Comparison of ENCODE assay signal across 25 cellular contexts in the genomic region with DNA sequence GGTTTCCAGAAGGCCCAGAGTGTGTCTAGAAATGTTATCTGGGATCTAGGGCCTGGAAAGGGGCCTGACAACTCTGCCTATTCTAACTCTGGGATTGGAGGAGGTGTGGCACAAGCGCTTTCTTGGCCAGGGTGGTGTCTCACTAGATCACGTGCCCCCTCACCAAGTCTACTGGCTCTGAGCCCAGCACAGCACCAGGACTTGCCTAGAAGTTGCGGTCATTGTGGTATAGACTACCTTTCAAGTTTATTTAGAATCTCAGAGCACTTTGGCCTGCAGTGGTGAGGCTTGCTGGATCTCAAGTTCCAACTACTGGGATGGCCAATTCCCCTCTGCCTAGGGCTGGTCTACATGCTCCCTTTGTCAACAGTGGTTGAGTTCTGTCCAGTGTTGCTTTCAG.
"Had no signal": no experiment of that assay in that cellular context is flagged by ENCODE, and none has a peak within 500 bp of the region (broad histone marks: within the 10 kb centered on the region; RNA-seq: fewer than 3 reads in every experiment).

No MANE protein-coding gene starts in this region.

- ATAC-seq: activated CD4-positive, CD25-positive, alpha-beta regulatory T cell treated with anti-CD3 and anti-CD28 coated beads, Interleukin-2, amount 50 U/mL, for 24 hours; activated CD8-positive, alpha-beta T cell treated with anti-CD3 and anti-CD28 coated beads for 36 hours; activated T-cell treated with anti-CD3 and anti-CD28 coated beads, Interleukin-2, amount 50 U/mL, for 4 hours; activated T-helper 17 cell treated with anti-CD3 and anti-CD28 coated beads, Interleukin-2, amount 50 U/mL, for 72 hours; body of pancreas had no signal

- H3K4me1 ChIP-seq: body of pancreas, colonic mucosa had no signal

- DNase-seq: activated B cell treated with CpG ODN at 0.5 μM for 24 hours; activated CD4-positive, alpha-beta T cell treated with anti-CD3 and anti-CD28 coated beads for 48 hours; activated CD4-positive, alpha-beta T cell treated with anti-CD3 and anti-CD28 coated beads, Interleukin-2, amount 50 U/mL, for 1 hour; activated CD4-positive, alpha-beta T cell treated with anti-CD3 and anti-CD28 coated beads, Interleukin-2, amount 50 U/mL, for 48 hours; activated CD8-positive, alpha-beta memory T cell treated with anti-CD3 and anti-CD28 coated beads for 24 hours; activated CD8-positive, alpha-beta T cell treated with anti-CD3 and anti-CD28 coated beads for 36 hours; activated effector memory CD4-positive, alpha-beta T cell treated with Interleukin-2 at 50 U/mL for 16 hours; activated gamma-delta T cell treated with Interleukin-2 at 50 U/mL for 16 hours; activated naive CD4-positive, alpha-beta T cell treated with anti-CD3 and anti-CD28 coated beads, Interleukin-2, amount 50 U/mL, for 16 hours; activated naive CD4-positive, alpha-beta T cell treated with Interleukin-2 at 50 U/mL for 16 hours; activated T-cell treated with anti-CD3 and anti-CD28 coated beads, Interleukin-2, amount 50 U/mL, for 4 hours; amniotic stem cell; anterior cingulate cortex; body of pancreas; caudate nucleus; colonic mucosa; effector CD8-positive, alpha-beta T cell; foreskin fibroblast; head of caudate nucleus; hippocampal formation; T-helper 2 cell; WERI-Rb-1 had no signal

- H3K9me3 ChIP-seq: body of pancreas, colonic mucosa had no signal

- H3K4me3 ChIP-seq: body of pancreas, colonic mucosa had no signal

- H3K27ac ChIP-seq: body of pancreas, colonic mucosa, epithelial cell of prostate, WERI-Rb-1 had no signal

- H3K27me3 ChIP-seq: body of pancreas, colonic mucosa had no signal

- H3K36me3 ChIP-seq: colonic mucosa, WERI-Rb-1 had no signal
